24 cellular contexts compared by ENCODE assay signal in genomic region chr6:131851049-131851769, GRCh38. TPM values are rescaled to one million over a fixed set of nuclear protein-coding genes. Genes with fewer than 3 reads are reported as not detected.
DNase-seq lines count a peak whose midpoint lies in the region; ATAC-seq, FAIRE-seq and TF ChIP-seq lines count a peak whose summit lies in the region.
"Had no signal": no experiment of that assay in that cellular context is flagged by ENCODE, and none has a peak within 500 bp of the region (broad histone marks: within the 10 kb centered on the region; RNA-seq: fewer than 3 reads in every experiment).

No MANE protein-coding gene starts in this region.

- no peaks in the 10 kb centered on the region for H3K36me3 ChIP-seq in left ventricle myocardium inferior
- H3K36me3 ChIP-seq in HEK293 (ENCODE audit: control insufficient read depth in 2 of 2, insufficient read depth in 1 of 2, low read length in 2 of 2): peaks cover 4 to 10% of the 10 kb centered on the region in 2 experiments; a peak in 2 of 3 replicates
- peaks cover 26 to 66% of the 10 kb centered on the region in 2 experiments for H3K36me3 ChIP-seq in HepG2 (replicated peaks in 1 of 2; ENCODE audit: control insufficient read depth in 1 of 2, insufficient read depth in 2 of 2, low read length in 2 of 2)
- H3K36me3 ChIP-seq in mammary epithelial cell (ENCODE audit: insufficient read depth, low read length): no peaks in the 10 kb centered on the region
- H3K36me3 ChIP-seq: BLaER1 had no signal

- H3K4me1 ChIP-seq in left ventricle myocardium inferior: peaks cover 5% of the 10 kb centered on the region
- no peaks in the 10 kb centered on the region for H3K4me1 ChIP-seq in HEK293 (ENCODE audit: control insufficient read depth, insufficient read depth, low read length)
- peaks cover 55% of the 10 kb centered on the region for H3K4me1 ChIP-seq in HepG2 (ENCODE audit: insufficient read depth, low read length)
- no peaks in the 10 kb centered on the region for H3K4me1 ChIP-seq in mammary epithelial cell (ENCODE audit: insufficient read depth, low read length)
- H3K4me1 ChIP-seq: BLaER1, Caco-2 had no signal

- H3K27me3 Mint-ChIP-seq in stimulated activated memory B cell treated with anti-CD40 and anti-IgM and Interleukin-4, amounts not matched to agents 10 μg/mL and 1 μg/mL and 100 μg/mL, for 72 hours: no peaks in the 10 kb centered on the region

- H3K4me3 Mint-ChIP-seq in stimulated activated memory B cell treated with anti-CD40 and anti-IgM and Interleukin-4, amounts not matched to agents 10 μg/mL and 1 μg/mL and 100 μg/mL, for 72 hours: no peak overlapping the region
- H3K4me3 Mint-ChIP-seq: B cell; CD4-positive, CD25-positive, alpha-beta regulatory T cell; CD8-positive, alpha-beta T cell had no signal

- H3K4me3 ChIP-seq in left ventricle myocardium inferior (no peak overlapping the region), HEK293 (ENCODE audit: low read depth, low read length) (no peak overlapping the region), HepG2 (replicated peaks in 1 of 3; ENCODE audit: insufficient read depth in 1 of 3, low read depth in 2 of 3, low read length in 3 of 3) (no peak overlapping the region), mammary epithelial cell (replicated peaks in 1 of 3; ENCODE audit: insufficient read depth in 1 of 3, low read depth in 2 of 3, low read length in 3 of 3) (no peak overlapping the region)
- H3K4me3 ChIP-seq: BLaER1, GM23248 had no signal

- no peak for TF ChIP-seq EP300 in HepG2 (IDR thresholded peaks at IDR 0.05; ENCODE audit: low read depth in 2 of 2, low read length in 2 of 2)
- no peak for TF ChIP-seq EP300 in HepG2 (CRISPR knock-in tag; IDR thresholded peaks at IDR 0.05; ENCODE audit: borderline replicate concordance)

- POLR2A ChIA-PET in HEK293 (lab: Yijun Ruan, JAX) (no interaction called here), HepG2 (lab: Yijun Ruan, JAX) (no interaction called here)

- no peaks in the 10 kb centered on the region for H3K9me3 Mint-ChIP-seq in stimulated activated memory B cell treated with anti-CD40 and anti-IgM and Interleukin-4, amounts not matched to agents 10 μg/mL and 1 μg/mL and 100 μg/mL, for 72 hours
- H3K9me3 Mint-ChIP-seq: CD4-positive, CD25-positive, alpha-beta regulatory T cell; CD8-positive, alpha-beta T cell had no signal

- no peak overlapping the region for H3K27ac Mint-ChIP-seq in stimulated activated memory B cell treated with anti-CD40 and anti-IgM and Interleukin-4, amounts not matched to agents 10 μg/mL and 1 μg/mL and 100 μg/mL, for 72 hours
- H3K27ac Mint-ChIP-seq: B cell; CD4-positive, CD25-positive, alpha-beta regulatory T cell; CD8-positive, alpha-beta T cell had no signal

- H4K20me1 ChIP-seq in HepG2 (ENCODE audit: insufficient read depth, low read length): peaks cover 26% of the 10 kb centered on the region
- H4K20me1 ChIP-seq in mammary epithelial cell (ENCODE audit: insufficient read depth, low read length): no peaks in the 10 kb centered on the region
- H4K20me1 ChIP-seq: BLaER1 had no signal

- H3K79me2 ChIP-seq in HepG2 (ENCODE audit: insufficient read depth, low read length) (peaks cover 37% of the 10 kb centered on the region), mammary epithelial cell (ENCODE audit: insufficient read depth, low read length) (no peaks in the 10 kb centered on the region)

- CTCF ChIA-PET in HEK293 (lab: Yijun Ruan, JAX) (interaction anchor here (0.6 kb wide), 1 partner anchor 408 kb away, joined by 3 read pairs; no protein-coding TSS in a partner anchor), HepG2 (lab: Yijun Ruan, JAX; ENCODE audit: low intra/inter-chr PET ratio, low total read pairs) (no interaction called here), mammary epithelial cell (lab: Charles Lee; ENCODE audit: low non-redundant PET) (no interaction called here)

- DNase-seq in Right ventricle myocardium inferior (ENCODE audit: missing footprints) (no peak), left ventricle myocardium inferior (no peak), left cardiac atrium (no peak), HepG2 (ENCODE audit: low spot score) (no peak), mammary epithelial cell (no peak), NOMO-1 (lab: John Stamatoyannopoulos, UW; ENCODE audit: unreplicated experiment in 2 of 2) (no peak)
- DNase-seq: Caco-2; CD4-positive, CD25-positive, alpha-beta regulatory T cell; CD8-positive, alpha-beta T cell; DMS153; DND-41; GM23248; H7; HCEC 1CT had no signal

- BruUV-seq in HepG2 (replicated peaks; lab: Mats Ljungman, UMichigan): no TSS peak
- BruUV-seq in mammary epithelial cell (replicated peaks; lab: Mats Ljungman, UMichigan): no TSS peak

- in situ Hi-C loops in HepG2 (cut with HindIII; ENCODE audit: extremely low pct_ligation_motif_present, low pct_unique_long_range_greater_than_20kb): no loop called here
- in situ Hi-C loops in mammary epithelial cell (cut with MboI; ENCODE audit: low sequenced_read_pairs in 2 of 2): no loop called here

- no peak for FAIRE-seq in HepG2 (lab: Jason Lieb, UNC)
- FAIRE-seq: A204.1, G401.6, GM12892, H1 had no signal

- no peaks in the 10 kb centered on the region for H3K4me1 Mint-ChIP-seq in stimulated activated memory B cell treated with anti-CD40 and anti-IgM and Interleukin-4, amounts not matched to agents 10 μg/mL and 1 μg/mL and 100 μg/mL, for 72 hours
- H3K4me1 Mint-ChIP-seq: B cell; CD4-positive, CD25-positive, alpha-beta regulatory T cell had no signal

- TF ChIP-seq CTCF in left ventricle myocardium inferior (IDR thresholded peaks at IDR 0.05; ENCODE audit: borderline replicate concordance) (no peak), HEK293 (tag by site-specific recombination; IDR thresholded peaks at IDR 0.05) (no peak), HepG2 (CRISPR knock-in tag; IDR thresholded peaks at IDR 0.05) (no peak), mammary epithelial cell (conservative IDR thresholded peaks at IDR 0.05 in 1 of 2, IDR thresholded peaks at IDR 0.05 in 1 of 2; ENCODE audit: extremely low read depth in 1 of 2, insufficient read depth in 1 of 2, low read depth in 1 of 2, low read length in 2 of 2) (no peak)

- dilution Hi-C loops in mammary epithelial cell (cut with HindIII; ENCODE audit: low sequenced_read_pairs): no loop called here

- H3K9me3 ChIP-seq in left ventricle myocardium inferior (replicated peaks) (no peaks in the 10 kb centered on the region), HEK293 (ENCODE audit: control insufficient read depth, insufficient read depth, low read depth, low read length) (no peaks in the 10 kb centered on the region), HepG2 (ENCODE audit: low read length) (no peaks in the 10 kb centered on the region), mammary epithelial cell (replicated peaks; ENCODE audit: insufficient read depth, low read length) (no peaks in the 10 kb centered on the region)
- H3K9me3 ChIP-seq: BLaER1, Caco-2 had no signal

- intact Hi-C loops in Right ventricle myocardium inferior (cut with DNase I): no loop called here
- intact Hi-C loops in left ventricle myocardium inferior (cut with micrococcal nuclease): no loop called here
- intact Hi-C loops in left cardiac atrium (cut with DNase I): no loop called here
- intact Hi-C loops in HepG2 (cut with micrococcal nuclease; ENCODE audit: unreplicated experiment): no loop called here
- intact Hi-C loops in mammary epithelial cell (cut with micrococcal nuclease): no loop called here

- H2AFZ ChIP-seq in HepG2 (ENCODE audit: low read length): no peak overlapping the region
- H2AFZ ChIP-seq in mammary epithelial cell (ENCODE audit: low read depth, low read length): no peak overlapping the region
- H2AFZ ChIP-seq: GM23248 had no signal

- no peak for TF ChIP-seq RAD21 in HepG2 (CRISPR knock-in tag; IDR thresholded peaks at IDR 0.05)

- no peaks in the 10 kb centered on the region for H3K36me3 Mint-ChIP-seq in stimulated activated memory B cell treated with anti-CD40 and anti-IgM and Interleukin-4, amounts not matched to agents 10 μg/mL and 1 μg/mL and 100 μg/mL, for 72 hours
- H3K36me3 Mint-ChIP-seq: CD4-positive, CD25-positive, alpha-beta regulatory T cell; CD8-positive, alpha-beta T cell had no signal

- peaks cover 10% of the 10 kb centered on the region for H3K27me3 ChIP-seq in left ventricle myocardium inferior (ENCODE audit: low read depth)
- no peaks in the 10 kb centered on the region; a peak in 1 of 5 replicates for H3K27me3 ChIP-seq in HepG2 (ENCODE audit: control insufficient read depth in 1 of 2, insufficient read depth in 2 of 2, low read length in 2 of 2)
- H3K27me3 ChIP-seq in mammary epithelial cell (ENCODE audit: insufficient read depth, low read length): peaks cover 3% of the 10 kb centered on the region
- H3K27me3 ChIP-seq: BLaER1 had no signal

- no peak overlapping the region for H3K9ac ChIP-seq in HepG2 (ENCODE audit: insufficient read depth, low read depth, low read length)
- H3K9ac ChIP-seq in mammary epithelial cell (ENCODE audit: insufficient read depth, low read length): no peak overlapping the region
- H3K9ac ChIP-seq: BLaER1, GM23248 had no signal

- H3K4me2 ChIP-seq in HepG2 (ENCODE audit: low read depth, low read length): no peak overlapping the region
- H3K4me2 ChIP-seq in mammary epithelial cell (ENCODE audit: insufficient read depth, low read depth, low read length): no peak overlapping the region
- H3K4me2 ChIP-seq: BLaER1 had no signal

- WGBS in HepG2 (ENCODE audit: low lambda C conversion rate): 91% methylated on average over 8 of the region's 8 CpGs
- WGBS in mammary epithelial cell (ENCODE audit: low coverage, missing lambda C conversion rate): 96% methylated on average over 8 of the region's 8 CpGs

- TF ChIP-seq POLR2A in HepG2 (IDR thresholded peaks at IDR 0.05; ENCODE audit: insufficient read depth in 1 of 2, low read depth in 2 of 2, low read length in 2 of 2): no peak

- no peak overlapping the region for H3K27ac ChIP-seq in left ventricle myocardium inferior (replicated peaks)
- no peak overlapping the region for H3K27ac ChIP-seq in HEK293 (ENCODE audit: extremely low read depth, low read depth, low read length)
- no peak overlapping the region for H3K27ac ChIP-seq in HepG2 (ENCODE audit: extremely low read length, insufficient read depth, low read length)
- H3K27ac ChIP-seq in mammary epithelial cell (ENCODE audit: insufficient read depth, low read depth, low read length): no peak overlapping the region
- H3K27ac ChIP-seq: 22Rv1, BLaER1, C4-2B, GM23248 had no signal

- ATAC-seq in Right ventricle myocardium inferior: peak; percentile 64
- peak; percentile 47 to 55 for ATAC-seq in left cardiac atrium
- ATAC-seq in HepG2: peak; percentile 31; the same call in 1 of the 3 replicates
- no peak for ATAC-seq in stimulated activated memory B cell treated with anti-CD40 and anti-IgM and Interleukin-4, amounts not matched to agents 10 μg/mL and 1 μg/mL and 100 μg/mL, for 72 hours
- ATAC-seq: CD8-positive, alpha-beta T cell had no signal

RNA-seq across cellular contexts. Expression of gene ENPP1, which starts 43.4 kb away (rescaled TPM):
- total RNA-seq in Right ventricle myocardium inferior (1.7 TPM), left ventricle myocardium inferior (2.9 TPM), left cardiac atrium (1 to 10 TPM; 3.9 to 6.9 TPM), HepG2 (2016; rRNA removed; fragmentation: Illumina TruSeq; extraction: Trizol) (45.8 and 56.5 TPM in 2 replicates), mammary epithelial cell (under 1 TPM; 0.40 to 0.67 TPM)
- 10.1 and 11.5 TPM in 2 replicates for total RNA-seq in HepG2 (2016; cell fraction: cytosol; rRNA removed; fragmentation: Illumina TruSeq; extraction: Trizol; ENCODE audit: low read depth)
- 42.4 and 56.4 TPM in 2 replicates for total RNA-seq in HepG2 (2016; cell fraction: insoluble cytoplasmic fraction; rRNA removed; fragmentation: Illumina TruSeq; extraction: Trizol)
- 25.5 and 30.0 TPM in 2 replicates for total RNA-seq in HepG2 (2016; cell fraction: membrane; rRNA removed; fragmentation: Illumina TruSeq; extraction: Trizol)
- total RNA-seq in HepG2 (2016; cell fraction: nucleus; rRNA removed; fragmentation: Illumina TruSeq; extraction: Trizol): 64.8 and 75.0 TPM in 2 replicates
- polyA plus RNA-seq in HepG2 (2011; rRNA removed) (108 and 160 TPM in 2 replicates), mammary epithelial cell (0.17 TPM)
- polyA plus RNA-seq in HepG2 (2011; cell fraction: cytosol; rRNA removed): 44.8 and 69.4 TPM in 2 replicates
- 68.4 and 74.0 TPM in 2 replicates for polyA plus RNA-seq in HepG2 (2011; cell fraction: nucleus; rRNA removed)
- polyA plus RNA-seq in HepG2 (2012): 78.0 and 114 TPM in 2 replicates
- polyA plus RNA-seq in HepG2 (2016; cell fraction: cytosol; fragmentation: Illumina TruSeq; extraction: Trizol; ENCODE audit: low read depth): 4.9 and 5.0 TPM in 2 replicates
- 31.1 and 31.2 TPM in 2 replicates for polyA plus RNA-seq in HepG2 (2016; cell fraction: insoluble cytoplasmic fraction; fragmentation: Illumina TruSeq; extraction: Trizol; ENCODE audit: low read depth)
- polyA plus RNA-seq in HepG2 (2016; cell fraction: membrane; fragmentation: Illumina TruSeq; extraction: Trizol; ENCODE audit: low read depth): 16.0 and 17.5 TPM in 2 replicates
- polyA plus RNA-seq in HepG2 (2016; cell fraction: nucleus; fragmentation: Illumina TruSeq; extraction: Trizol; ENCODE audit: insufficient read depth, low read depth): 60.5 and 63.3 TPM in 2 replicates
- polyA minus RNA-seq in HepG2 (2011; rRNA and poly(A)+ RNA removed; ENCODE audit: low replicate concordance): 0.54 and 87.5 TPM in 2 replicates
- 133 and 175 TPM in 2 replicates for polyA minus RNA-seq in HepG2 (2011; cell fraction: cytosol; rRNA and poly(A)+ RNA removed)
- 269 and 305 TPM in 2 replicates for polyA minus RNA-seq in HepG2 (2011; cell fraction: nucleus; rRNA and poly(A)+ RNA removed)
- polyA minus RNA-seq in mammary epithelial cell: not detected
- total RNA-seq: CD4-positive, CD25-positive, alpha-beta regulatory T cell; CD8-positive, alpha-beta T cell had no signal
